7 cellular contexts compared by ENCODE assay signal in genomic region chr3:184154909-184155643, GRCh38. TPM values are rescaled to one million over a fixed set of nuclear protein-coding genes. Genes with fewer than 3 reads are reported as not detected.
DNase-seq lines count a peak whose midpoint lies in the region; ATAC-seq, FAIRE-seq and TF ChIP-seq lines count a peak whose summit lies in the region.

Gene DVL3 (plus strand): TSS chr3:184155377. CDS start chr3:184155636, 259 bp downstream.

- TF ChIP-seq POLR2A in K562 (conservative IDR thresholded peaks at IDR 0.05): peak; percentile 51; the same call in 1 of the 2 replicates

- H3K36me3 ChIP-seq in K562 (ENCODE audit: control insufficient read depth, insufficient read depth, low read length): 0 out of 3 replicates have a peak, but pooled peaks cover 2% of the 10 kb centered on the region

- TF ChIP-seq EP300 in K562 (IDR thresholded peaks at IDR 0.05; ENCODE audit: low read length): no peak

- in situ Hi-C loops in K562 (cut with MboI): no loop called here

- TF ChIP-seq CTCF in GM12864 (IDR thresholded peaks at IDR 0.05; ENCODE audit: low read depth, low read length, missing control alignments): no peak
- TF ChIP-seq CTCF in LNCaP clone FGC (IDR thresholded peaks at IDR 0.05; ENCODE audit: control insufficient read depth, extremely low read depth, insufficient read depth): no peak
- TF ChIP-seq CTCF in K562 (IDR thresholded peaks at IDR 0.05 in 2 of 3, conservative IDR thresholded peaks at IDR 0.05 in 1 of 3; ENCODE audit: insufficient read depth in 2 of 3, low read depth in 1 of 3, low read length in 3 of 3): no peak

- DNase-seq in GM12864 (ENCODE audit: low read depth) (no peak), H4 (ENCODE audit: low spot score) (peak; percentile 47), LNCaP clone FGC (ENCODE audit: low read depth) (no peak), SW480 (ENCODE audit: low spot score) (peak; percentile 81), K562 (ENCODE audit: extremely low read depth in 1 of 4, low spot score in 3 of 4) (peak; percentile 75 to 93 (median 91)), hypothalamus (lab: John Stamatoyannopoulos, UW) (peak in 49 of 51 donors; percentile 4 to 78 (median 51)), putamen (ENCODE audit: low spot score) (peak; percentile 71)

- intact Hi-C loops in K562 (cut with micrococcal nuclease): loop anchor here (2.0 kb wide), 2 partner anchors 20 kb away; partner anchors contain the start of genes AP2M1 and EIF2B5

- H3K27ac ChIP-seq in K562 (ENCODE audit: extremely low read depth, low read depth, low read length): peak within 1 kb of the TSS; percentile 88

- no peaks in the 10 kb centered on the region; the same call in 1 of the 2 replicates for H4K20me1 ChIP-seq in K562 (replicated peaks; ENCODE audit: control insufficient read depth, insufficient read depth, low read length)

- peak within 1 kb of the TSS; percentile 100 for H2AFZ ChIP-seq in K562 (ENCODE audit: low read depth, low read length)

- H3K4me3 ChIP-seq in GM12864 (ENCODE audit: low read depth, low read length): peak within 1 kb of the TSS; percentile 96
- H3K4me3 ChIP-seq in LNCaP clone FGC (ENCODE audit: low read depth, low read length): peak within 1 kb of the TSS; percentile 99
- H3K4me3 ChIP-seq in K562: peak within 1 kb of the TSS; percentile 71

- POLR2A ChIA-PET in K562 (lab: Yijun Ruan, JAX): interaction anchor here (0.6 to 4.2 kb wide), 9 partner anchors 9 to 1656 kb away, joined by 3 to 27 read pairs (median 3); no protein-coding TSS in a partner anchor

- CTCF ChIA-PET in K562 (lab: Yijun Ruan, JAX; ENCODE audit: low intra/inter-chr PET ratio): no interaction called here

- no TSS peak for BruUV-seq in K562 (replicated peaks; lab: Mats Ljungman, UMichigan)

- H3K4me1 ChIP-seq in K562 (replicated peaks in 1 of 2; ENCODE audit: control insufficient read depth in 2 of 2, insufficient read depth in 2 of 2, low read length in 2 of 2): peaks cover 22 to 23% of the 10 kb centered on the region in 2 experiments; a peak in 4 of 5 replicates

- peak; percentile 82 for ATAC-seq in K562

- TF ChIP-seq RAD21 in K562 (CRISPR knock-in tag; conservative IDR thresholded peaks at IDR 0.05 in 1 of 2, IDR thresholded peaks at IDR 0.05 in 1 of 2): no peak

- no peak for FAIRE-seq in K562 (lab: Jason Lieb, UNC)

- peak within 1 kb of the TSS; percentile 95 for H3K4me2 ChIP-seq in K562 (ENCODE audit: insufficient read depth, low read length)

- H3K79me2 ChIP-seq in K562 (ENCODE audit: control insufficient read depth, insufficient read depth, low read length): peaks cover 37% of the 10 kb centered on the region

- no peaks in the 10 kb centered on the region for H3K27me3 ChIP-seq in K562 (ENCODE audit: control insufficient read depth in 2 of 2, insufficient read depth in 2 of 2, low read length in 2 of 2)

- WGBS in K562 (ENCODE audit: insufficient coverage, low coverage, missing lambda C conversion rate): 0% methylated on average over 33 of the region's 84 CpGs

- H3K9me1 ChIP-seq in K562 (ENCODE audit: control insufficient read depth, insufficient read depth, low read length): no peaks in the 10 kb centered on the region

- H3K9ac ChIP-seq in K562 (ENCODE audit: insufficient read depth in 1 of 2, low read depth in 2 of 2, low read length in 2 of 2): peak within 1 kb of the TSS; percentile 78 to 98

- no peaks in the 10 kb centered on the region for H3K9me3 ChIP-seq in K562 (replicated peaks; ENCODE audit: control insufficient read depth, insufficient read depth, low read depth, low read length)

TF ChIP-seq in K562, 482 proteins besides CTCF, POLR2A, EP300 and RAD21 (continues in another document):
- TF ChIP-seq KLF10 (CRISPR knock-in tag; IDR thresholded peaks at IDR 0.05) (no peak), SIRT6 (IDR thresholded peaks at IDR 0.05; ENCODE audit: low read depth, low read length) (no peak), GABPB1 (CRISPR knock-in tag; IDR thresholded peaks at IDR 0.05) (no peak), CBFB (CRISPR knock-in tag; IDR thresholded peaks at IDR 0.05) (no peak), ZBTB43 (CRISPR knock-in tag; IDR thresholded peaks at IDR 0.05) (no peak), RBM15 (IDR thresholded peaks at IDR 0.05; ENCODE audit: insufficient read depth, low read length) (no peak), DACH1 (IDR thresholded peaks at IDR 0.05; ENCODE audit: partially characterized antibody) (no peak), TAL1 (IDR thresholded peaks at IDR 0.05) (no peak), ZNF263 (CRISPR knock-in tag; IDR thresholded peaks at IDR 0.05; ENCODE audit: borderline replicate concordance) (no peak), NR4A1 (CRISPR knock-in tag; IDR thresholded peaks at IDR 0.05) (no peak), NR4A1 (tag; IDR thresholded peaks at IDR 0.05) (no peak), AFF4 (CRISPR knock-in tag; IDR thresholded peaks at IDR 0.05) (no peak), SOX6 (IDR thresholded peaks at IDR 0.05) (no peak), MAFG (tag; conservative IDR thresholded peaks at IDR 0.05) (no peak)

RNA-seq across cellular contexts. Expression of gene DVL3, which starts in this region (rescaled TPM):
- total RNA-seq in H4 (2014; rRNA removed; shearing (Covaris generic)): 15.8 and 17.6 TPM in 2 replicates
- total RNA-seq in K562 (2011; cell fraction: chromatin; rRNA removed; ENCODE audit: low replicate concordance): 88.9 and 157 TPM in 2 replicates
- total RNA-seq in K562 (2011; cell fraction: nucleolus; rRNA removed): 73.2 and 83.2 TPM in 2 replicates
- 65.6 and 69.9 TPM in 2 replicates for total RNA-seq in K562 (2011; cell fraction: nucleoplasm; rRNA removed)
- 25.7 and 26.5 TPM in 2 replicates for total RNA-seq in K562 (2014; rRNA removed)
- 8.7 and 9.8 TPM in 2 replicates for total RNA-seq in K562 (2014; rRNA removed; fragmentation: Illumina TruSeq; extraction: Trizol)
- total RNA-seq in K562 (2015; rRNA removed; fragmentation: Illumina TruSeq; extraction: Trizol): 16.0 and 17.2 TPM in 2 replicates
- 54.4 and 57.9 TPM in 2 replicates for total RNA-seq in K562 (2021)
- polyA plus RNA-seq in K562 (2011; rRNA removed): 20.1 and 28.7 TPM in 2 replicates
- polyA plus RNA-seq in K562 (2011; cell fraction: cytosol; rRNA removed): 24.9 and 26.6 TPM in 2 replicates
- polyA plus RNA-seq in K562 (2011; cell fraction: nucleus; rRNA removed): 70.4 and 103 TPM in 2 replicates
- polyA plus RNA-seq in K562 (2012): 39.3 and 52.8 TPM in 2 replicates
- 44.3 and 44.8 TPM in 2 replicates for polyA plus RNA-seq in K562 (2014; fragmentation: Illumina TruSeq; extraction: Trizol)
- 1 to 10 TPM; 3.1 to 5.4 TPM for polyA plus RNA-seq in K562 (2014; fragmentation: Nextera tagmentation; extraction: Ambion mirVana)
- polyA plus RNA-seq in K562 (2014; rRNA removed): 42.8 and 46.6 TPM in 2 replicates
- polyA minus RNA-seq in K562 (2011; rRNA and poly(A)+ RNA removed): 14.5 and 16.5 TPM in 2 replicates
- 29.0 and 36.2 TPM in 2 replicates for polyA minus RNA-seq in K562 (2011; cell fraction: cytosol; rRNA and poly(A)+ RNA removed)
- 20.6 and 36.3 TPM in 2 replicates for polyA minus RNA-seq in K562 (2011; cell fraction: nucleus; rRNA and poly(A)+ RNA removed)

Comparison
In these comparisons a context has a peak if more than half of its experiments do, and no peak if none do; other contexts are left out.
1. DNase-seq: peak in H4 (single experiment), SW480 (single experiment), K562 (4 of 4), hypothalamus (49 of 51) and putamen (single experiment); none in GM12864 (single experiment) and LNCaP clone FGC (single experiment).
2. Peak in every context shown above with its lines, with median percentiles within 50 percentile points of each other: H3K4me3 ChIP-seq.